Comparison of ENCODE assay signal across 2 cellular contexts in the genomic region with DNA sequence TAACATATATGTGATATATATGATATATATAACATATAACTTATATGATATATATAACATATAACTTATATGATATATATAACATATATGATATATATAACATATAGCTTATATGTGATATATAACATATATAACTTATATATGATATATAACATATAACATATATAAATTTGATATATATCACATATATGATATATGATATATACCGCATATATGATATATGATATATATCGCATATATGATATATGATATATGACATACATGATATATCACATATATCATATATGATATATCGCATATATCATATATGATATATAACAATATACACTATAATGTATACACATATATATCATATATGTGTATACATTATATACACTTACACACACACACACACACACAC.
TF ChIP-seq lines count a peak whose summit lies in the region.

No MANE protein-coding gene starts in this region.

TF ChIP-seq in HepG2, 621 proteins besides CTCF, POLR2A, EP300 and RAD21:
- TF ChIP-seq PAF1 (CRISPR knock-in tag; IDR thresholded peaks at IDR 0.05) (no peak), NFIC (IDR thresholded peaks at IDR 0.05; ENCODE audit: low read length) (peak; percentile 32; the same call in 1 of the 2 replicates)

TF ChIP-seq in K562, 482 proteins besides CTCF, POLR2A, EP300 and RAD21:
- TF ChIP-seq DDX20 (tag; IDR thresholded peaks at IDR 0.05; ENCODE audit: low read depth) (no peak), SUPT5H (IDR thresholded peaks at IDR 0.05) (no peak), TBP (optimal IDR thresholded peaks at IDR 0.05; ENCODE audit: low read depth, low read length) (no peak), NCOA2 (IDR thresholded peaks at IDR 0.05; ENCODE audit: partially characterized antibody in 2 of 2) (peak in 1 of 2 experiments; percentile 100), ZBTB5 (IDR thresholded peaks at IDR 0.05) (no peak), ZNF778 (CRISPR knock-in tag; IDR thresholded peaks at IDR 0.05) (no peak), ZBTB8A (IDR thresholded peaks at IDR 0.05; ENCODE audit: partially characterized antibody) (no peak), ZBTB17 (CRISPR knock-in tag; IDR thresholded peaks at IDR 0.05) (no peak), FOSL1 (tag; conservative IDR thresholded peaks at IDR 0.05) (no peak), EP400 (IDR thresholded peaks at IDR 0.05) (peak; percentile 23; the same call in 1 of the 2 replicates), DACH1 (IDR thresholded peaks at IDR 0.05; ENCODE audit: partially characterized antibody) (no peak), MLLT1 (IDR thresholded peaks at IDR 0.05) (no peak), PTTG1 (tag; IDR thresholded peaks at IDR 0.05; ENCODE audit: low read depth) (no peak), E2F4 (CRISPR knock-in tag; IDR thresholded peaks at IDR 0.05; ENCODE audit: low read depth) (no peak), SMAD3 (CRISPR knock-in tag; conservative IDR thresholded peaks at IDR 0.05) (no peak), PRMT5 (CRISPR knock-in tag; IDR thresholded peaks at IDR 0.05) (no peak), PHTF2 (CRISPR knock-in tag; IDR thresholded peaks at IDR 0.05) (no peak), ZNF644 (tag; IDR thresholded peaks at IDR 0.05; ENCODE audit: low read depth) (no peak), XRCC4 (IDR thresholded peaks at IDR 0.05; ENCODE audit: extremely low read depth, insufficient read depth, insufficient read length) (no peak), TAF9B (IDR thresholded peaks at IDR 0.05; ENCODE audit: partially characterized antibody) (peak; percentile 40)
- TF ChIP-seq, protein P1, sequence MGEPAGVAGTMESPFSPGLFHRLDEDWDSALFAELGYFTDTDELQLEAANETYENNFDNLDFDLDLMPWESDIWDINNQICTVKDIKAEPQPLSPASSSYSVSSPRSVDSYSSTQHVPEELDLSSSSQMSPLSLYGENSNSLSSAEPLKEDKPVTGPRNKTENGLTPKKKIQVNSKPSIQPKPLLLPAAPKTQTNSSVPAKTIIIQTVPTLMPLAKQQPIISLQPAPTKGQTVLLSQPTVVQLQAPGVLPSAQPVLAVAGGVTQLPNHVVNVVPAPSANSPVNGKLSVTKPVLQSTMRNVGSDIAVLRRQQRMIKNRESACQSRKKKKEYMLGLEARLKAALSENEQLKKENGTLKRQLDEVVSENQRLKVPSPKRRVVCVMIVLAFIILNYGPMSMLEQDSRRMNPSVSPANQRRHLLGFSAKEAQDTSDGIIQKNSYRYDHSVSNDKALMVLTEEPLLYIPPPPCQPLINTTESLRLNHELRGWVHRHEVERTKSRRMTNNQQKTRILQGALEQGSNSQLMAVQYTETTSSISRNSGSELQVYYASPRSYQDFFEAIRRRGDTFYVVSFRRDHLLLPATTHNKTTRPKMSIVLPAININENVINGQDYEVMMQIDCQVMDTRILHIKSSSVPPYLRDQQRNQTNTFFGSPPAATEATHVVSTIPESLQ (CRISPR knock-in tag; IDR thresholded peaks at IDR 0.05): no peak
